ENCODE assay signal across 14 cellular contexts in the genomic region with DNA sequence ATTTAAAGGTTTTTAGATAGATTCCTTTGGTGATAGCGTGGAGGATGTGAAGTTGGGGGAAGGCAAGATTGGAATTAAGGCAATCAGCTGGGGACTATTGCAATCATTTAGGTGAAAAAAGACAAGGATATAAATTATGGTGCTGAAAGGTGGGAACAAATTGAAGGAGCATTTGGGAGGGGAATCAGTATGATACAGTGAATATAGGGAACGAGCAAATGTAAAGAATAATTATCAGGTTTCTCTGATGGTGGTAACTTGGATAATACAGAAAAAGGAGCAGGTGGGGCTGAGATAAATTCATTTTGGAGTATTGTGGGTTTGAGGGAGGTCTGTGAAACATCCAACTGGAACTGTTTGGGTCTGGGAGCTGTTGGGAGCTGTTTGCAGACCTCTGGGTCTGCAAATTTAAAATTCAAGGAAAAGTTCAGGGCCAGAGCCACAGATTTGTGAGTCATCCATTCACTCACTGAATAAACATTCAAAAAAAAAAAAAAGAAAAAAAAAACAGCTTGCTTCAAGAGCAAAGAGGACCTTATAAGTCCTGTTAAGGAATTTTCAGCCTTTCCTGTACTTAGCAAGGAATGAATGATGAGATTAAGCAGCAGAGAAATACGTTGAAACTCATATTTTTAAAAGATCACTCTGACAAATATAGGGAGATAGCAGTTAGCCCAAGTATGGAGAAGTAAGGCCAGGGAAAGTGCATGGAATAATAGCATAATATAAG.
A peak's percentile ranks its signal among the peaks of the same experiment; 100 is the strongest.
DNase-seq lines count a peak whose midpoint lies in the region; ATAC-seq, FAIRE-seq and TF ChIP-seq lines count a peak whose summit lies in the region.
"Had no signal": no experiment of that assay in that cellular context is flagged by ENCODE, and none has a peak within 500 bp of the region (broad histone marks: within the 10 kb centered on the region; RNA-seq: fewer than 3 reads in every experiment).

No MANE protein-coding gene starts in this region.

- in situ Hi-C loops in Caki2 (cut with HindIII; ENCODE audit: low pct_unique_long_range_greater_than_20kb, low sequenced_read_pairs), result no loop called here

- intact Hi-C loops in pancreas (cut with DNase I), result no loop called here

- DNase-seq in Caki2 (ENCODE audit: low read depth), result peak; percentile 96
- peak; percentile 90 for DNase-seq in RCC 7860 (ENCODE audit: low spot score)
- peak; percentile 92 for DNase-seq in fibroblast of peridontal ligament (ENCODE audit: extremely low read depth)
- no peak for DNase-seq in pancreas
- no peak for DNase-seq in Karpas-422
- no peak for DNase-seq in cerebellum (ENCODE audit: low spot score)
- no peak for DNase-seq in iPS-NIHi11 (ENCODE audit: low spot score)
- no peak for DNase-seq in NCI-H128 (lab: John Stamatoyannopoulos, UW; ENCODE audit: unreplicated experiment)
- DNase-seq: activated CD4-positive, alpha-beta T cell treated with anti-CD3 and anti-CD28 coated beads for 1 hour; body of pancreas; DMS 273 treated with DMSO at 0.1 percent for 48 hours; KG1; NCI-H82; stimulated activated naive CD8-positive, alpha-beta T cell treated with anti-CD3 and anti-CD28 coated beads, Interleukin-15, amount 100 ng/mL, for 72 hours had no signal

- peak; percentile 97 for FAIRE-seq in RCC 7860 (lab: Jason Lieb, UNC)
- peak; percentile 32 for FAIRE-seq in pancreas (lab: Jason Lieb, UNC)

- no peak overlapping the region for H3K4me3 ChIP-seq in pancreas
- no peak overlapping the region for H3K4me3 ChIP-seq in Karpas-422 (ENCODE audit: low read length)
- H3K4me3 ChIP-seq: body of pancreas had no signal

- ATAC-seq in pancreas, result peak in 3 of 4 donors; percentile 31 to 69 (median 43)
- ATAC-seq: body of pancreas; stimulated activated naive CD8-positive, alpha-beta T cell treated with anti-CD3 and anti-CD28 coated beads, Interleukin-15, amount 100 ng/mL, for 72 hours had no signal

- H4K20me1 ChIP-seq in Karpas-422 (ENCODE audit: insufficient read depth, low read depth, low read length), result no peaks in the 10 kb centered on the region

- H3K27me3 ChIP-seq in pancreas (no peaks in the 10 kb centered on the region), Karpas-422 (ENCODE audit: low read length) (no peaks in the 10 kb centered on the region)
- H3K27me3 ChIP-seq: body of pancreas had no signal

- no peak overlapping the region for H3K9ac ChIP-seq in Karpas-422 (ENCODE audit: low read length)

- H3K36me3 ChIP-seq in pancreas, result no peaks in the 10 kb centered on the region
- no peaks in the 10 kb centered on the region for H3K36me3 ChIP-seq in Karpas-422 (ENCODE audit: insufficient read depth, low read length)

- WGBS in pancreas, 2 donors, result 50 to 61% methylated on average over 3 of the region's 3 CpGs

- no peak overlapping the region for H2AFZ ChIP-seq in Karpas-422 (ENCODE audit: low read length)

- TF ChIP-seq CTCF in pancreas (IDR thresholded peaks at IDR 0.05), result no peak

- no peaks in the 10 kb centered on the region for H3K79me2 ChIP-seq in Karpas-422 (ENCODE audit: low read length)

- no peaks in the 10 kb centered on the region for H3K9me2 ChIP-seq in Karpas-422 (replicated peaks; ENCODE audit: insufficient read depth, low read length)

- H3K4me2 ChIP-seq in Karpas-422 (ENCODE audit: low read depth, low read length, poor library complexity, severe bottlenecking), result no peak overlapping the region

- H3K27ac ChIP-seq in pancreas, result no peak overlapping the region
- no peak overlapping the region for H3K27ac ChIP-seq in Karpas-422 (ENCODE audit: low read length)

- H3K4me1 ChIP-seq in pancreas, result no peaks in the 10 kb centered on the region
- no peaks in the 10 kb centered on the region for H3K4me1 ChIP-seq in Karpas-422 (ENCODE audit: low read length)
- H3K4me1 ChIP-seq: body of pancreas had no signal

- no peaks in the 10 kb centered on the region for H3K9me3 ChIP-seq in pancreas
- H3K9me3 ChIP-seq in Karpas-422 (ENCODE audit: low read length), result no peaks in the 10 kb centered on the region
- H3K9me3 ChIP-seq: body of pancreas had no signal

Comparison
In these comparisons a context has a peak if more than half of its experiments do, and no peak if none do; other contexts are left out.
1. DNase-seq: peak in Caki2 (single experiment), RCC 7860 (single experiment) and fibroblast of peridontal ligament (single experiment); none in pancreas (0 of 6), Karpas-422 (single experiment), cerebellum (single experiment), iPS-NIHi11 (single experiment) and NCI-H128 (single experiment).